27 cellular contexts compared by ENCODE assay signal in the genomic region with DNA sequence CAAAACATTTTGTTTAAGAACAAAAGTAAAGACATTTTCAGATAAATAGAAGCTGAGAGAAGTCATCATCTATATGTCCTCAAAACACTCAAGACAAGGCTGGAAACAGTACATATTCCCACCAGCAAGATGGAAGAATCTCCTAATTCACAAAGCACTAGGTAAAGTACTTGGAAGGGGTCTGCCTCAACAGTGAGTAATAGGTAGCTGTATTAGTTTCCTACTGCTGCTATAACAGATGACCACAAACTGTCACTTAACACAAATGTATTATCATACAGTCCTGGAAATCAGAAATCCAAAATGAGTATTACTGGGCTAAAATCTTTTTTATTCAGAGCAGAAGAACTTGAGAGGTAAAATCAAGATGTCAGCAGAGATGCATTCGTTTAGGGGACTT.
"Had no signal": no experiment of that assay in that cellular context is flagged by ENCODE, and none has a peak within 500 bp of the region (broad histone marks: within the 10 kb centered on the region; RNA-seq: fewer than 3 reads in every experiment).

No MANE protein-coding gene starts in this region.

- H3K27me3 ChIP-seq: testis, thyroid gland, tibial nerve, upper lobe of left lung, upper lobe of right lung, uterus, vagina had no signal

- DNase-seq: stimulated activated CD4-positive, alpha-beta T cell treated with anti-CD3 and anti-CD28 coated beads, Interleukin-2, amount 100 ng/mL, for 48 hours; stimulated activated CD4-positive, alpha-beta T cell treated with anti-CD3 and anti-CD28 coated beads, Interleukin-4, amount 100 ng/mL, for 1 hour; stimulated activated CD4-positive, alpha-beta T cell treated with anti-CD3 and anti-CD28 coated beads, Interleukin-4, amount 100 ng/mL, for 24 hours; stimulated activated CD4-positive, alpha-beta T cell treated with anti-CD3 and anti-CD28 coated beads, Interleukin-4, amount 100 ng/mL, for 4 hours; stimulated activated CD8-positive, alpha-beta memory T cell treated with anti-CD3 and anti-CD28 coated beads, Interleukin-4, amount 100 ng/mL, for 48 hours; stimulated activated naive B cell treated with anti-CD40 and anti-IgM and Interleukin-4, amounts not matched to agents 10 μg/mL and 1 μg/mL and 100 μg/mL, for 72 hours; stimulated activated naive CD4-positive, alpha-beta T cell; stimulated activated naive CD4-positive, alpha-beta T cell treated with Interleukin-2 at 50 U/mL for 16 hours; stimulated activated naive CD8-positive, alpha-beta T cell treated with anti-CD3 and anti-CD28 coated beads, Interleukin-15, amount 100 ng/mL, for 72 hours; stimulated activated naive CD8-positive, alpha-beta T cell treated with anti-CD3 and anti-CD28 coated beads, Interleukin-15, Interleukin-2, amounts not matched to agents 100 U/mL and 50 U/mL, for 24 hours; stomach; substantia nigra; testis; thyroid gland; tibial artery; transverse colon; trophoblast cell; upper lobe of left lung; upper lobe of right lung; uterus had no signal

- H3K36me3 ChIP-seq: stomach, suprapubic skin, thoracic aorta, thyroid gland, tibial artery, tibial nerve, transverse colon, upper lobe of left lung, upper lobe of right lung, vagina had no signal

- H3K9me3 ChIP-seq: testis, uterus, vagina had no signal

- H3K4me1 ChIP-seq: stomach, suprapubic skin, testis, thyroid gland, tibial artery, tibial nerve, transverse colon, upper lobe of left lung, upper lobe of right lung, uterus, vagina had no signal

- ATAC-seq: stimulated activated effector memory CD8-positive, alpha-beta T cell treated with anti-CD3 and anti-CD28 coated beads, Interleukin-12 subunit alpha, Interleukin-12 subunit beta, amount 100 ng/mL, for 72 hours; stimulated activated memory B cell treated with anti-CD40 and anti-IgM and Interleukin-4, amounts not matched to agents 10 μg/mL and 1 μg/mL and 100 μg/mL, for 72 hours; stimulated activated naive B cell treated with anti-CD40 and anti-IgM and Interleukin-4, amounts not matched to agents 10 μg/mL and 1 μg/mL and 100 μg/mL, for 72 hours; stimulated activated naive CD8-positive, alpha-beta T cell treated with anti-CD3 and anti-CD28 coated beads, Interleukin-15, amount 100 ng/mL, for 72 hours; stimulated activated naive CD8-positive, alpha-beta T cell treated with anti-CD3 and anti-CD28 coated beads, Interleukin-15, Interleukin-2, amounts not matched to agents 100 U/mL and 50 U/mL, for 24 hours; upper lobe of right lung had no signal

- FAIRE-seq: urothelium cell line had no signal

- H3K4me3 ChIP-seq: stomach, suprapubic skin, testis, thoracic aorta, thyroid gland, tibial artery, tibial nerve, transverse colon, upper lobe of left lung, upper lobe of right lung, uterus, vagina had no signal

- H3K27ac ChIP-seq: stomach, suprapubic skin, testis, thoracic aorta, thyroid gland, tibial artery, tibial nerve, transverse colon, upper lobe of left lung, upper lobe of right lung, uterus, vagina had no signal
